14 cellular contexts compared by ENCODE assay signal in genomic region chr6:139853302-139853992, GRCh38.
DNase-seq lines count a peak whose midpoint lies in the region; TF ChIP-seq lines count a peak whose summit lies in the region.
"Had no signal": no experiment of that assay in that cellular context is flagged by ENCODE, and none has a peak within 500 bp of the region (broad histone marks: within the 10 kb centered on the region; RNA-seq: fewer than 3 reads in every experiment).

No MANE protein-coding gene starts in this region.

- no peaks in the 10 kb centered on the region for H3K79me2 ChIP-seq in ACC112 (ENCODE audit: control insufficient read depth, insufficient read depth, low read length, unreplicated experiment)

- no peak for TF ChIP-seq CTCF in chondrocyte (IDR thresholded peaks at IDR 0.05)

- no peaks in the 10 kb centered on the region for H3K27me3 ChIP-seq in ACC112 (ENCODE audit: insufficient read depth, low read length)

- H3K4me1 ChIP-seq in ACC112 (ENCODE audit: control insufficient read depth, insufficient read depth, low read length, unreplicated experiment) (peaks cover 20% of the 10 kb centered on the region), mesodermal cell (ENCODE audit: control insufficient read depth, insufficient read depth, low read length, poor library complexity, severe bottlenecking) (peaks cover 22% of the 10 kb centered on the region)

- H3K4me1 Mint-ChIP-seq in chondrocyte (ENCODE audit: low read depth), result peaks cover 47% of the 10 kb centered on the region

- peaks cover 3% of the 10 kb centered on the region for H3K36me3 Mint-ChIP-seq in chondrocyte (ENCODE audit: low read depth)
- H3K36me3 Mint-ChIP-seq: natural killer cell treated with Interleukin-12 subunit alpha and Interleukin-12 subunit beta and Interleukin-15 and Interleukin-18, amount 100 ng/mL, for 72 hours had no signal

- H3K36me3 ChIP-seq in ACC112 (ENCODE audit: insufficient read depth, low read length), result 0 out of 2 replicates have a peak, but pooled peaks cover 5% of the 10 kb centered on the region
- no peaks in the 10 kb centered on the region for H3K36me3 ChIP-seq in mesodermal cell (ENCODE audit: control insufficient read depth, insufficient read depth, low read length)

- peak overlapping the region; percentile 8 for H3K27ac Mint-ChIP-seq in chondrocyte (ENCODE audit: unreplicated experiment)
- H3K27ac Mint-ChIP-seq: natural killer cell treated with Interleukin-12 subunit alpha and Interleukin-12 subunit beta and Interleukin-15 and Interleukin-18, amount 100 ng/mL, for 72 hours had no signal

- no peak overlapping the region for H3K27ac ChIP-seq in ACC112 (ENCODE audit: low read depth, low read length)
- peak overlapping the region; percentile 62 for H3K27ac ChIP-seq in mesodermal cell (ENCODE audit: low read depth, low read length, severe bottlenecking)
- H3K27ac ChIP-seq: VCaP had no signal

- no peak overlapping the region for H3K4me3 Mint-ChIP-seq in chondrocyte (ENCODE audit: unreplicated experiment)
- H3K4me3 Mint-ChIP-seq: natural killer cell treated with Interleukin-12 subunit alpha and Interleukin-12 subunit beta and Interleukin-15 and Interleukin-18, amount 100 ng/mL, for 72 hours had no signal

- H3K9me3 Mint-ChIP-seq in chondrocyte (ENCODE audit: low read depth), result peaks cover 12% of the 10 kb centered on the region
- H3K9me3 Mint-ChIP-seq: natural killer cell treated with Interleukin-12 subunit alpha and Interleukin-12 subunit beta and Interleukin-15 and Interleukin-18, amount 100 ng/mL, for 72 hours had no signal

- H2AFZ ChIP-seq in ACC112 (ENCODE audit: low read length, unreplicated experiment), result peak overlapping the region; percentile 59

- DNase-seq in HCEC 1CT, result peak; percentile 81
- DNase-seq in chondrocyte (ENCODE audit: low spot score), result no peak
- DNase-seq in medulla oblongata (ENCODE audit: extremely low spot score), result no peak
- no peak for DNase-seq in NCI-H446 treated with DMSO at 0.1 percent for 48 hours (lab: John Stamatoyannopoulos, UW)
- no peak for DNase-seq in mesenteric fat pad (ENCODE audit: low spot score)
- no peak for DNase-seq in DMS79 (lab: John Stamatoyannopoulos, UW)
- DNase-seq: AML-193; anterior cingulate cortex; NCI-H526; stimulated activated CD4-positive, alpha-beta T cell treated with anti-CD3 and anti-CD28 coated beads, Interleukin-12 subunit alpha, Interleukin-12 subunit beta, amount 100 ng/mL, for 4 hours had no signal

- H3K27me3 Mint-ChIP-seq in chondrocyte (ENCODE audit: low read depth), result no peaks in the 10 kb centered on the region

- H3K9me3 ChIP-seq in mesodermal cell (ENCODE audit: control insufficient read depth, low read length), result peaks cover 4% of the 10 kb centered on the region

- WGBS in mesodermal cell (ENCODE audit: insufficient coverage in 2 of 2), 2 experiments, result 100% methylated on average over 1 of the region's 3 CpGs; no CpG with 5 or more reads in 1 of the 2 experiments

- no peak overlapping the region for H3K4me3 ChIP-seq in ACC112 (ENCODE audit: low read depth, low read length)
- H3K4me3 ChIP-seq in mesodermal cell (ENCODE audit: extremely low read depth, insufficient read depth, low read length, poor library complexity, severe bottlenecking), result no peak overlapping the region
